Comparison of ENCODE assay signal across 8 cellular contexts in genomic region chr20:47493175-47493953, GRCh38.
DNase-seq lines count a peak whose midpoint lies in the region; ATAC-seq and TF ChIP-seq lines count a peak whose summit lies in the region.

No MANE protein-coding gene starts in this region.

- H3K4me1 Mint-ChIP-seq in dendritic cell treated with granulocyte-macrophage colony-stimulating factor and Interleukin-4, amounts not matched to agents 40 ng/mL and 50 ng/mL, for 4 days (ENCODE audit: low read depth), result peaks cover 26% of the 10 kb centered on the region

- no peaks in the 10 kb centered on the region for H3K9me3 ChIP-seq in WERI-Rb-1 (ENCODE audit: severe bottlenecking)

- TF ChIP-seq CTCF in WERI-Rb-1 (IDR thresholded peaks at IDR 0.05; ENCODE audit: low read depth, low read length), result no peak

- H3K4me3 ChIP-seq in WERI-Rb-1 (ENCODE audit: low read depth, low read length), result no peak overlapping the region

- no peak for ATAC-seq in GM21423 (IDR thresholded peaks at IDR 0.05; ENCODE audit: unreplicated experiment)

- H3K27me3 ChIP-seq in WERI-Rb-1 (ENCODE audit: insufficient read depth, low read depth, severe bottlenecking), result no peaks in the 10 kb centered on the region

- no peak overlapping the region for H3K27ac ChIP-seq in WERI-Rb-1

- H3K9me3 Mint-ChIP-seq in dendritic cell treated with granulocyte-macrophage colony-stimulating factor and Interleukin-4, amounts not matched to agents 40 ng/mL and 50 ng/mL, for 4 days, result no peaks in the 10 kb centered on the region

- no peaks in the 10 kb centered on the region for H3K36me3 ChIP-seq in WERI-Rb-1

- peak; percentile 25 for DNase-seq in NCI-H146 (lab: John Stamatoyannopoulos, UW)
- DNase-seq in NCI-H146 treated with DMSO at 0.1 percent for 48 hours (lab: John Stamatoyannopoulos, UW; ENCODE audit: unreplicated experiment), result no peak
- DNase-seq in NCI-H2171 (lab: John Stamatoyannopoulos, UW), result peak; percentile 63
- peak; percentile 35 for DNase-seq in WERI-Rb-1
- peak; percentile 10 for DNase-seq in midbrain (lab: John Stamatoyannopoulos, UW)
- DNase-seq in stromal cell of bone marrow (ENCODE audit: low read depth), result peak; percentile 48

- peak overlapping the region; percentile 58 for H3K27ac Mint-ChIP-seq in dendritic cell treated with granulocyte-macrophage colony-stimulating factor and Interleukin-4, amounts not matched to agents 40 ng/mL and 50 ng/mL, for 4 days

- no peaks in the 10 kb centered on the region for H3K27me3 Mint-ChIP-seq in dendritic cell treated with granulocyte-macrophage colony-stimulating factor and Interleukin-4, amounts not matched to agents 40 ng/mL and 50 ng/mL, for 4 days

- intact Hi-C loops in dendritic cell treated with granulocyte-macrophage colony-stimulating factor and Interleukin-4, amounts not matched to agents 40 ng/mL and 50 ng/mL, for 4 days (cut with micrococcal nuclease), result no loop called here

- H3K36me3 Mint-ChIP-seq in dendritic cell treated with granulocyte-macrophage colony-stimulating factor and Interleukin-4, amounts not matched to agents 40 ng/mL and 50 ng/mL, for 4 days (ENCODE audit: low read depth), result no peaks in the 10 kb centered on the region

- H3K4me3 Mint-ChIP-seq in dendritic cell treated with granulocyte-macrophage colony-stimulating factor and Interleukin-4, amounts not matched to agents 40 ng/mL and 50 ng/mL, for 4 days, result no peak overlapping the region
